Comparison of ENCODE assay signal across 8 cellular contexts in genomic region chr3:137153046-137153445, GRCh38.
DNase-seq lines count a peak whose midpoint lies in the region; ATAC-seq, FAIRE-seq and TF ChIP-seq lines count a peak whose summit lies in the region.
"Not testable (repeated sequence)": the region's sequence is repeated elsewhere in the genome, so short reads cannot be mapped to it uniquely, and the experiment has no call there.

No MANE protein-coding gene starts in this region.

- not testable (repeated sequence) for H4K91ac ChIP-seq in H1 (replicated peaks; ENCODE audit: insufficient read length, low read length)

- H3K23ac ChIP-seq in H1 (ENCODE audit: insufficient read length) = not testable (repeated sequence)

- not testable (repeated sequence) for H2BK5ac ChIP-seq in H1 (ENCODE audit: low read depth, low read length)

- H2AFZ ChIP-seq in HCT116 (ENCODE audit: low read depth, low read length, poor library complexity, severe bottlenecking); H1 (ENCODE audit: low read length): not testable (repeated sequence)

- not testable (repeated sequence) for H3K9me3 ChIP-seq in HCT116 (ENCODE audit: control insufficient read depth in 1 of 2, insufficient read depth in 1 of 2, low read depth in 1 of 2, low read length in 2 of 2); SJCRH30 (replicated peaks); H1 (ENCODE audit: insufficient read depth in 2 of 2, low read depth in 1 of 2, low read length in 1 of 2); testis

- H3K4me1 Mint-ChIP-seq in WTC11 = peaks cover 26% of the 10 kb centered on the region

- H3K4ac ChIP-seq in H1 (replicated peaks; ENCODE audit: insufficient read length, low read depth, low read length) = not testable (repeated sequence)

- RAD21 ChIA-PET in HCT116 (lab: Charles Lee; ENCODE audit: low non-redundant PET in 1 of 2, low total read pairs in 2 of 2, uncharacterized antibody in 2 of 2, unreplicated experiment in 2 of 2) = not testable (repeated sequence)

- H3K4me1 ChIP-seq in HCT116 (ENCODE audit: control insufficient read depth in 1 of 2, insufficient read depth in 2 of 2, low read length in 2 of 2); SJCRH30; H1 (replicated peaks in 1 of 4; ENCODE audit: control insufficient read depth in 3 of 4, insufficient read depth in 4 of 4, low read length in 3 of 4); testis: not testable (repeated sequence)

- H3K27me3 ChIP-seq in HCT116 (ENCODE audit: insufficient read depth, low read length) = peaks cover 12% of the 10 kb centered on the region
- H3K27me3 ChIP-seq in SJCRH30; H1 (replicated peaks in 1 of 4; ENCODE audit: control insufficient read depth in 3 of 4, extremely low read depth in 1 of 4, insufficient read depth in 3 of 4, low read length in 3 of 4); testis: not testable (repeated sequence)

- H4K8ac ChIP-seq in H1 (ENCODE audit: extremely low read depth, insufficient read depth, low read length) = not testable (repeated sequence)

- H3K79me2 ChIP-seq in HCT116 (ENCODE audit: insufficient read depth, low read length); H1 (ENCODE audit: control insufficient read depth in 1 of 2, insufficient read depth in 2 of 2, low read length in 2 of 2): not testable (repeated sequence)

- not testable (repeated sequence) for H3K9me2 ChIP-seq in HCT116 (ENCODE audit: insufficient read depth)

- not testable (repeated sequence) for H2BK12ac ChIP-seq in H1 (ENCODE audit: low read depth, low read length)

- H3K18ac ChIP-seq in H1 (ENCODE audit: extremely low read depth, low read length) = not testable (repeated sequence)

- H3K9ac ChIP-seq in HCT116 (ENCODE audit: low read length); H1 (replicated peaks in 1 of 4; ENCODE audit: extremely low read depth in 1 of 4, low read depth in 3 of 4, low read length in 3 of 4): not testable (repeated sequence)

- intact Hi-C loops in HCT116 (cut with micrococcal nuclease); testis (cut with DNase I; ENCODE audit: low total_unique reads): not testable (repeated sequence)

- 72% methylated on average over 5 of the region's 5 CpGs; no CpG with 5 or more reads in 1 of the 2 experiments for WGBS in H1 (ENCODE audit: extremely low coverage in 1 of 2, insufficient coverage in 1 of 2, insufficient read length in 1 of 2, insufficient replicate concordance in 2 of 2, low coverage in 1 of 2, low lambda C conversion rate in 2 of 2, missing lambda C conversion rate in 1 of 2), 2 experiments
- WGBS in testis, 2 donors = 62 to 69% methylated on average over 5 of the region's 5 CpGs

- H3K27ac Mint-ChIP-seq in WTC11 = not testable (repeated sequence)

- H3K36me3 ChIP-seq in HCT116 (ENCODE audit: control insufficient read depth in 1 of 2, insufficient read depth in 2 of 2, low read length in 2 of 2); SJCRH30; H1 (ENCODE audit: control insufficient read depth in 2 of 4, insufficient read depth in 4 of 4, low read length in 3 of 4); testis (ENCODE audit: low read depth, missing control alignments): not testable (repeated sequence)

- H2BK15ac ChIP-seq in H1 (ENCODE audit: low read length) = not testable (repeated sequence)

- not testable (repeated sequence) for H4K5ac ChIP-seq in H1 (ENCODE audit: insufficient read length, low read depth, low read length)

- CTCF ChIA-PET in HCT116 (lab: Charles Lee); WTC11 (lab: Charles Lee); H1 (lab: Charles Lee; ENCODE audit: partially characterized antibody): not testable (repeated sequence)

- not testable (repeated sequence) for H3K79me1 ChIP-seq in H1 (ENCODE audit: low read depth, low read length)

- H3K56ac ChIP-seq in H1 (replicated peaks; ENCODE audit: insufficient read length, low read depth, low read length) = not testable (repeated sequence)

- in situ Hi-C loops in Caki2 (cut with HindIII; ENCODE audit: low pct_unique_long_range_greater_than_20kb, low sequenced_read_pairs) = not testable (repeated sequence)

- H3K9me3 Mint-ChIP-seq in WTC11 = not testable (repeated sequence)

- H4K20me1 ChIP-seq in HCT116 (ENCODE audit: insufficient read depth); H1 (replicated peaks in 1 of 2; ENCODE audit: control insufficient read depth in 1 of 2, insufficient read depth in 2 of 2, low read length in 2 of 2): not testable (repeated sequence)

- FAIRE-seq in H1 (lab: Jason Lieb, UNC) = peak; percentile 7

- not testable (repeated sequence) for TF ChIP-seq POLR2A in HCT116 (IDR thresholded peaks at IDR 0.05; ENCODE audit: borderline replicate concordance, extremely low read depth, insufficient read depth, insufficient read length); H1 (IDR thresholded peaks at IDR 0.05; ENCODE audit: control extremely low read depth in 1 of 2, low read depth in 2 of 2, low read length in 2 of 2); testis (IDR thresholded peaks at IDR 0.05)

- POLR2A ChIA-PET in HCT116 (lab: Charles Lee); WTC11 (lab: Charles Lee); H1 (lab: Charles Lee; ENCODE audit: partially characterized antibody): not testable (repeated sequence)

- H3K4me3 ChIP-seq in HCT116 (replicated peaks in 1 of 2; ENCODE audit: low read depth in 1 of 2, low read length in 2 of 2); SJCRH30; H1 (ENCODE audit: extremely low read depth in 1 of 4, insufficient read depth in 2 of 4, low read depth in 3 of 4, low read length in 4 of 4); testis: not testable (repeated sequence)

- not testable (repeated sequence) for H3K4me2 ChIP-seq in HCT116 (ENCODE audit: low read length); H1 (ENCODE audit: insufficient read depth in 1 of 2, low read depth in 2 of 2, low read length in 2 of 2)

- not testable (repeated sequence) for H3K14ac ChIP-seq in H1 (ENCODE audit: insufficient read length)

- not testable (repeated sequence) for TF ChIP-seq EP300 in H1 (IDR thresholded peaks at IDR 0.05; ENCODE audit: borderline replicate concordance in 1 of 2, low read depth in 2 of 2, low read length in 2 of 2)

- DNase-seq in Caki2 (ENCODE audit: low read depth) (peak; percentile 7), NAMALWA (ENCODE audit: low spot score) (peak; percentile 9), SJCRH30 (peak; percentile 60 to 74), testis (peak; percentile 35)
- not testable (repeated sequence) for DNase-seq in HCT116 (ENCODE audit: low read depth, low spot score); WTC11 (ENCODE audit: low spot score); H1 (ENCODE audit: low read depth in 1 of 2, low spot score in 2 of 2)

- not testable (repeated sequence) for H3K36me3 Mint-ChIP-seq in WTC11

- not testable (repeated sequence) for TF ChIP-seq RAD21 in HCT116 (IDR thresholded peaks at IDR 0.05; ENCODE audit: low read depth)
- peak in 1 of 2 experiments; percentile 12; a peak in 2 of 4 replicates for TF ChIP-seq RAD21 in H1 (IDR thresholded peaks at IDR 0.05 in 1 of 2, conservative IDR thresholded peaks at IDR 0.05 in 1 of 2; ENCODE audit: low read depth in 2 of 2, low read length in 2 of 2)

- BruUV-seq in HCT116 (replicated peaks; lab: Mats Ljungman, UMichigan) = not testable (repeated sequence)

- H2BK20ac ChIP-seq in H1 (ENCODE audit: low read length) = not testable (repeated sequence)

- H2AK5ac ChIP-seq in H1 (ENCODE audit: low read depth, low read length) = not testable (repeated sequence)

- H3K4me3 Mint-ChIP-seq in WTC11 = not testable (repeated sequence)

- not testable (repeated sequence) for H3K27me3 Mint-ChIP-seq in WTC11 (ENCODE audit: low read depth)

- H3K23me2 ChIP-seq in H1 (ENCODE audit: low read depth, low read length) = not testable (repeated sequence)

- 0 out of 2 replicates have a peak, but pooled peaks have one; percentile 49 for ATAC-seq in HCT116
- peak; percentile 60 for ATAC-seq in WTC11

- H3K27ac ChIP-seq in C4-2B; HCT116 (ENCODE audit: low read depth, low read length); SJCRH30; H1 (ENCODE audit: low read depth, low read length); testis: not testable (repeated sequence)

- peak; percentile 33 for TF ChIP-seq CTCF in C4-2B (conservative IDR thresholded peaks at IDR 0.05)
- TF ChIP-seq CTCF in HCT116 (IDR thresholded peaks at IDR 0.05 in 2 of 3, conservative IDR thresholded peaks at IDR 0.05 in 1 of 3; ENCODE audit: borderline replicate concordance in 1 of 3, insufficient read depth in 1 of 3, low read depth in 2 of 3, low read length in 2 of 3); WTC11 (IDR thresholded peaks at IDR 0.05); H1 (IDR thresholded peaks at IDR 0.05; ENCODE audit: control extremely low read depth in 1 of 3, insufficient read depth in 1 of 3, low read depth in 1 of 3, low read length in 3 of 3); testis (IDR thresholded peaks at IDR 0.05): not testable (repeated sequence)

- H2BK120ac ChIP-seq in H1 (replicated peaks; ENCODE audit: low read depth, low read length) = not testable (repeated sequence)

TF ChIP-seq in WTC11, 78 proteins besides CTCF, POLR2A, EP300 and RAD21:
- peak; percentile 29; the same call in 1 of the 2 replicates for TF ChIP-seq NFYB (CRISPR knock-in tag; conservative IDR thresholded peaks at IDR 0.05; ENCODE audit: low read depth)
